Comparison of ENCODE assay signal across 1 cellular context in the genomic region with DNA sequence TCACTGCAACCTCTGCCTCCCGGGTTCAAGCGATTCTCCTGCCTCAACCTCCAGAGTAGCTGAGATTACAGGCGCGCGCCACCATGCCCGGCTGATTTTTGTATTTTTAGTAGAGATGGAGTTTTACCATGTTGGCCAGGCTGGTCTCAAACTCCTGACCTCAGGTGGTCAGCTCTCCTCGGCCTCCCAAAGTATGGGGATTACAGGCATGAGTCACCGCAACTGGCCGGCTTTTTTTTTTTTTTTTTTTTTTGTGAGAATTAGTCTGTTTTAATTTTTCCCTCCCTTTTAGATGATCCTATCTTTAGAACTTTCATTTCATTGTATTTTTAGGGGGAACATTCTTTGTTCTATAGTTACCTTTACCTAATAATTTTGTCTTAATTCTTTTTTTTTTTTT. TPM values are rescaled to one million over a fixed set of nuclear protein-coding genes. Genes with fewer than 3 reads are reported as not detected.
"Had no signal": no experiment of that assay in that cellular context is flagged by ENCODE, and none has a peak within 500 bp of the region (broad histone marks: within the 10 kb centered on the region; RNA-seq: fewer than 3 reads in every experiment).

No MANE protein-coding gene starts in this region.

RNA-seq across cellular contexts. Expression of a gene that starts 30.6 kb away (rescaled TPM):
- polyA plus RNA-seq: GM23248 had no signal
